In genomic region chr12:8899835-8900234, GRCh38 we compare ENCODE assay signal across 1 cellular context.
TF ChIP-seq lines count a peak whose summit lies in the region.

No MANE protein-coding gene starts in this region.

TF ChIP-seq in GM23338, 12 proteins besides CTCF, POLR2A, EP300 and RAD21 (continued from another document):
- no peak for TF ChIP-seq ZNF462 (CRISPR knock-in tag; IDR thresholded peaks at IDR 0.05)
